ENCODE assay signal across 10 cellular contexts in the genomic region with DNA sequence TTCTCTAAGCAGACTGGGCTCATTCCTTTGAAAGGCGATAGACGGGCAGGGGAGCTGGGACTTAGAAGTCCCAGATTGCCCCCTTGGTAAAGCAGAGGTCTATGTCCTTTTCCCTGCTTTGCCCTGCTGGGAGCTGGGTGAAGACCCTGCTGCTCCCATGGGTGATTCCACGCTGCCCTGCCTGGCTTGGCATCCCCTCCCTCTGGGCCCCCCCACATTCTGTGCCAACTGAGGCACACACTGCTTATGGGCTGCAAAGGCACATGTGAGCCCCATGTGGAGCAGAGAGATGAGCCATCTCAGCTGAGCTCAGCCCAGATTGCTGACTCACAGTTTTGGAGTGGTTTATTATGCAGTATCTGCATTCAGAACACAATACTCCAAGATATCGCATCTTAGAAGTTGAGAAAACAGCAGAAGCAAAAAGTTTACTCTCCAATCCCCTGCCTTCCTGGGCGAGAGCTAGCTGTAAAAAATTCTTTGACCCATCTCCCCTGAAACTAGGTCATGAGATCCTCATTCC.
"Had no signal": no experiment of that assay in that cellular context is flagged by ENCODE, and none has a peak within 500 bp of the region (broad histone marks: within the 10 kb centered on the region; RNA-seq: fewer than 3 reads in every experiment).

No MANE protein-coding gene starts in this region.

- ATAC-seq: body of pancreas, natural killer cell had no signal

- H3K4me3 ChIP-seq: body of pancreas, lung, prostate gland had no signal

- H3K27ac ChIP-seq: body of pancreas, prostate gland had no signal

- H3K9me3 ChIP-seq: body of pancreas, prostate gland had no signal

- H3K36me3 ChIP-seq: prostate gland had no signal

- H3K4me1 ChIP-seq: prostate gland had no signal

- H3K27me3 ChIP-seq: body of pancreas had no signal

- DNase-seq: activated CD4-positive, alpha-beta T cell treated with anti-CD3 and anti-CD28 coated beads, Interleukin-2, amount 50 U/mL, for 1 hour; effector memory CD4-positive, alpha-beta T cell; hippocampal formation; natural killer cell; occipital lobe; stimulated activated CD4-positive, alpha-beta T cell treated with anti-CD3 and anti-CD28 coated beads, Interleukin-4, amount 100 ng/mL, for 24 hours; T-helper 2 cell had no signal
